8 cellular contexts compared by ENCODE assay signal in genomic region chr16:88737298-88738166, GRCh38. TPM values are rescaled to one million over a fixed set of nuclear protein-coding genes. Genes with fewer than 3 reads are reported as not detected.
DNase-seq lines count a peak whose midpoint lies in the region; ATAC-seq, FAIRE-seq and TF ChIP-seq lines count a peak whose summit lies in the region.

No MANE protein-coding gene starts in this region.

- peaks cover 0 to 81% (median 59%) of the 10 kb centered on the region in 3 donors for H3K36me3 ChIP-seq in tibial artery

- peak; percentile 76 for DNase-seq in ELF-1 (ENCODE audit: low read depth, low spot score)
- peak; percentile 61 for DNase-seq in RCC 7860 (ENCODE audit: low spot score)
- peak; percentile 49 for DNase-seq in activated T-helper 1 cell treated with anti-CD3 and anti-CD28 coated beads, Interleukin-12 subunit alpha, Interleukin-12 subunit beta, Interleukin-2, Interleukin-4 antibody, amounts not matched to agents 30 ng/mL and 10 ng/mL and 1 ng/mL, durations not matched to agents 14 hours and 24 hours and 36 hours (ENCODE audit: low spot score)
- DNase-seq in fibroblast of the aortic adventitia (ENCODE audit: low read depth), result peak; percentile 71
- DNase-seq in osteocyte (ENCODE audit: extremely low spot score, unreplicated experiment), result no peak
- peak; percentile 65 to 84 for DNase-seq in tibial artery

- no peaks in the 10 kb centered on the region for H3K27me3 ChIP-seq in tibial artery

- H3K36me3 Mint-ChIP-seq in activated T-helper 1 cell treated with anti-CD3 and anti-CD28 coated beads, Interleukin-12 subunit alpha, Interleukin-12 subunit beta, Interleukin-2, Interleukin-4 antibody, amounts not matched to agents 30 ng/mL and 10 ng/mL and 1 ng/mL, durations not matched to agents 14 hours and 24 hours and 36 hours (ENCODE audit: low read depth), result no peaks in the 10 kb centered on the region
- H3K36me3 Mint-ChIP-seq in osteocyte (ENCODE audit: unreplicated experiment), result peaks cover 3% of the 10 kb centered on the region

- no peak overlapping the region for H3K4me3 Mint-ChIP-seq in activated T-helper 1 cell treated with anti-CD3 and anti-CD28 coated beads, Interleukin-12 subunit alpha, Interleukin-12 subunit beta, Interleukin-2, Interleukin-4 antibody, amounts not matched to agents 30 ng/mL and 10 ng/mL and 1 ng/mL, durations not matched to agents 14 hours and 24 hours and 36 hours
- no peak overlapping the region for H3K4me3 Mint-ChIP-seq in osteocyte (ENCODE audit: unreplicated experiment)

- no peaks in the 10 kb centered on the region for H3K27me3 Mint-ChIP-seq in activated T-helper 1 cell treated with anti-CD3 and anti-CD28 coated beads, Interleukin-12 subunit alpha, Interleukin-12 subunit beta, Interleukin-2, Interleukin-4 antibody, amounts not matched to agents 30 ng/mL and 10 ng/mL and 1 ng/mL, durations not matched to agents 14 hours and 24 hours and 36 hours (ENCODE audit: insufficient read depth)
- H3K27me3 Mint-ChIP-seq in osteocyte (ENCODE audit: unreplicated experiment), result no peaks in the 10 kb centered on the region

- intact Hi-C loops in activated T-helper 1 cell treated with anti-CD3 and anti-CD28 coated beads, Interleukin-12 subunit alpha, Interleukin-12 subunit beta, Interleukin-2, Interleukin-4 antibody, amounts not matched to agents 30 ng/mL and 10 ng/mL and 1 ng/mL, durations not matched to agents 14 hours and 24 hours and 36 hours (cut with micrococcal nuclease), result loop anchor here (1.0 to 2.0 kb wide), 6 partner anchors 8 to 479 kb away; partner anchors contain the start of genes CDT1, PIEZO1, TRAPPC2L and ZNF778
- intact Hi-C loops in tibial artery (cut with DNase I; ENCODE audit: low total_unique reads), result loop anchor here (2.0 to 10.0 kb wide), 3 partner anchors 47 to 480 kb away; partner anchors contain the start of genes PABPN1L, PIEZO1 and ZNF778

- H3K4me1 ChIP-seq in tibial artery, result peaks cover 0 to 18% (median 4%) of the 10 kb centered on the region in 4 donors

- H3K27ac Mint-ChIP-seq in activated T-helper 1 cell treated with anti-CD3 and anti-CD28 coated beads, Interleukin-12 subunit alpha, Interleukin-12 subunit beta, Interleukin-2, Interleukin-4 antibody, amounts not matched to agents 30 ng/mL and 10 ng/mL and 1 ng/mL, durations not matched to agents 14 hours and 24 hours and 36 hours, result no peak overlapping the region
- H3K27ac Mint-ChIP-seq in osteocyte (ENCODE audit: unreplicated experiment), result no peak overlapping the region

- no peaks in the 10 kb centered on the region for H3K4me1 Mint-ChIP-seq in activated T-helper 1 cell treated with anti-CD3 and anti-CD28 coated beads, Interleukin-12 subunit alpha, Interleukin-12 subunit beta, Interleukin-2, Interleukin-4 antibody, amounts not matched to agents 30 ng/mL and 10 ng/mL and 1 ng/mL, durations not matched to agents 14 hours and 24 hours and 36 hours (ENCODE audit: low read depth)
- H3K4me1 Mint-ChIP-seq in osteocyte (ENCODE audit: unreplicated experiment), result no peaks in the 10 kb centered on the region

- peak; percentile 55 for ATAC-seq in HG02571 (IDR thresholded peaks at IDR 0.05; ENCODE audit: unreplicated experiment)
- ATAC-seq in GM18519 (IDR thresholded peaks at IDR 0.05; ENCODE audit: low FRiP score, unreplicated experiment), result no peak

- H3K4me3 ChIP-seq in fibroblast of the aortic adventitia (ENCODE audit: low read depth, low read length), result no peak overlapping the region
- H3K4me3 ChIP-seq in tibial artery, result no peak overlapping the region

- TF ChIP-seq CTCF in fibroblast of the aortic adventitia (IDR thresholded peaks at IDR 0.05; ENCODE audit: insufficient read depth, low read length), result peak; percentile 75
- TF ChIP-seq CTCF in osteocyte (IDR thresholded peaks at IDR 0.05), result peak; percentile 96
- peak; percentile 96 to 99 for TF ChIP-seq CTCF in tibial artery (IDR thresholded peaks at IDR 0.05)

- H3K9me3 Mint-ChIP-seq in activated T-helper 1 cell treated with anti-CD3 and anti-CD28 coated beads, Interleukin-12 subunit alpha, Interleukin-12 subunit beta, Interleukin-2, Interleukin-4 antibody, amounts not matched to agents 30 ng/mL and 10 ng/mL and 1 ng/mL, durations not matched to agents 14 hours and 24 hours and 36 hours, result no peaks in the 10 kb centered on the region
- H3K9me3 Mint-ChIP-seq in osteocyte (ENCODE audit: unreplicated experiment), result no peaks in the 10 kb centered on the region

- FAIRE-seq in RCC 7860 (lab: Jason Lieb, UNC), result no peak

- no peaks in the 10 kb centered on the region for H3K9me3 ChIP-seq in tibial artery

- H3K27ac ChIP-seq in tibial artery, result no peak overlapping the region

RNA-seq across cellular contexts. Expression of gene CTU2, which starts 31.2 kb away (rescaled TPM):
- 66.3 and 74.7 TPM in 2 replicates for total RNA-seq in activated T-helper 1 cell treated with anti-CD3 and anti-CD28 coated beads, Interleukin-12 subunit alpha, Interleukin-12 subunit beta, Interleukin-2, Interleukin-4 antibody, amounts not matched to agents 30 ng/mL and 10 ng/mL and 1 ng/mL, durations not matched to agents 14 hours and 24 hours and 36 hours
- total RNA-seq in fibroblast of the aortic adventitia (ENCODE audit: low replicate concordance), result 4.3 and 15.2 TPM in 2 replicates
- total RNA-seq in osteocyte, result 20.6 and 21.2 TPM in 2 replicates

RNA-seq across cellular contexts. Expression of gene RNF166, which starts 31.3 kb away (rescaled TPM):
- total RNA-seq in activated T-helper 1 cell treated with anti-CD3 and anti-CD28 coated beads, Interleukin-12 subunit alpha, Interleukin-12 subunit beta, Interleukin-2, Interleukin-4 antibody, amounts not matched to agents 30 ng/mL and 10 ng/mL and 1 ng/mL, durations not matched to agents 14 hours and 24 hours and 36 hours, result 42.4 and 45.0 TPM in 2 replicates
- total RNA-seq in fibroblast of the aortic adventitia (ENCODE audit: low replicate concordance), result 10.2 and 14.1 TPM in 2 replicates
- total RNA-seq in osteocyte, result 17.2 and 19.3 TPM in 2 replicates

RNA-seq across cellular contexts. Expression of gene PIEZO1, which starts 47.5 kb away (rescaled TPM):
- total RNA-seq in activated T-helper 1 cell treated with anti-CD3 and anti-CD28 coated beads, Interleukin-12 subunit alpha, Interleukin-12 subunit beta, Interleukin-2, Interleukin-4 antibody, amounts not matched to agents 30 ng/mL and 10 ng/mL and 1 ng/mL, durations not matched to agents 14 hours and 24 hours and 36 hours, result 214 and 217 TPM in 2 replicates
- 143 and 150 TPM in 2 replicates for total RNA-seq in fibroblast of the aortic adventitia (ENCODE audit: low replicate concordance)
- 165 and 174 TPM in 2 replicates for total RNA-seq in osteocyte

RNA-seq across cellular contexts. Expression of gene SNAI3, which starts 51.2 kb away (rescaled TPM):
- 1.8 and 2.4 TPM in 2 replicates for total RNA-seq in activated T-helper 1 cell treated with anti-CD3 and anti-CD28 coated beads, Interleukin-12 subunit alpha, Interleukin-12 subunit beta, Interleukin-2, Interleukin-4 antibody, amounts not matched to agents 30 ng/mL and 10 ng/mL and 1 ng/mL, durations not matched to agents 14 hours and 24 hours and 36 hours
- total RNA-seq in fibroblast of the aortic adventitia (ENCODE audit: low replicate concordance), result not detected in 2 replicates
- not detected in 2 replicates for total RNA-seq in osteocyte
